Comparison of ENCODE assay signal across 18 cellular contexts in genomic region chr5:44911501-44911900, GRCh38.
DNase-seq lines count a peak whose midpoint lies in the region; ATAC-seq and TF ChIP-seq lines count a peak whose summit lies in the region.
"Had no signal": no experiment of that assay in that cellular context is flagged by ENCODE, and none has a peak within 500 bp of the region (broad histone marks: within the 10 kb centered on the region; RNA-seq: fewer than 3 reads in every experiment).

No MANE protein-coding gene starts in this region.

- no peaks in the 10 kb centered on the region for H3K27me3 ChIP-seq in H9 (ENCODE audit: insufficient read depth, low read length)
- H3K27me3 ChIP-seq in HUES64 (ENCODE audit: insufficient read depth, low read length) = no peaks in the 10 kb centered on the region
- no peaks in the 10 kb centered on the region for H3K27me3 ChIP-seq in endodermal cell (ENCODE audit: control insufficient read depth, insufficient read depth, low read length, poor library complexity, severe bottlenecking)
- H3K27me3 ChIP-seq in Caco-2 (replicated peaks; ENCODE audit: control insufficient read depth, insufficient read depth, low read length) = no peaks in the 10 kb centered on the region

- CTCF ChIA-PET in Caco-2 (lab: Charles Lee) = no interaction called here
- CTCF ChIA-PET in T-cell (lab: Charles Lee) = no interaction called here

- H3K4me3 ChIP-seq in HUES64 (ENCODE audit: low read length) = no peak overlapping the region
- peak overlapping the region; percentile 10 for H3K4me3 ChIP-seq in endodermal cell (ENCODE audit: low read length)
- no peak overlapping the region for H3K4me3 ChIP-seq in Caco-2 (ENCODE audit: low read depth, low read length)
- H3K4me3 ChIP-seq: A549, GM23248, HAP-1 had no signal

- no peak overlapping the region for H4K5ac ChIP-seq in H9 (ENCODE audit: insufficient read length, low read depth, low read length)

- H3K36me3 ChIP-seq in HUES64 (ENCODE audit: insufficient read depth, low read length) (no peaks in the 10 kb centered on the region), endodermal cell (ENCODE audit: control insufficient read depth, insufficient read depth, low read length) (no peaks in the 10 kb centered on the region), Caco-2 (ENCODE audit: control insufficient read depth, insufficient read depth, low read length) (no peaks in the 10 kb centered on the region)
- H3K36me3 ChIP-seq: HAP-1 had no signal

- no peak overlapping the region for H3T11ph ChIP-seq in H9 (ENCODE audit: low read length)

- no peak overlapping the region for H3K18ac ChIP-seq in H9 (ENCODE audit: insufficient read length, low read depth, low read length)

- H2BK120ac ChIP-seq in H9 (ENCODE audit: low read depth, low read length, poor library complexity, severe bottlenecking) = no peak overlapping the region

- no peak overlapping the region for H2BK5ac ChIP-seq in H9 (ENCODE audit: insufficient read length, low read length)

- no peak overlapping the region for H3K4me2 ChIP-seq in H9 (ENCODE audit: insufficient read depth, insufficient read length, low read length)
- H3K4me2 ChIP-seq: A549 had no signal

- H3K23me2 ChIP-seq in H9 (ENCODE audit: insufficient read length, low read depth, low read length, poor library complexity, severe bottlenecking) = no peaks in the 10 kb centered on the region

- no peak overlapping the region for H2BK20ac ChIP-seq in H9 (ENCODE audit: low read depth, low read length, poor library complexity, severe bottlenecking)

- H3K27ac ChIP-seq in H9 (ENCODE audit: insufficient read length, low read depth, low read length) = no peak overlapping the region
- peak overlapping the region; percentile 38; the same call in 1 of the 2 replicates for H3K27ac ChIP-seq in HUES64 (ENCODE audit: low read depth, low read length)
- H3K27ac ChIP-seq in endodermal cell (ENCODE audit: low read depth, low read length) = no peak overlapping the region
- H3K27ac ChIP-seq: A549, GM23248 had no signal

- peaks cover 0 to 1% of the 10 kb centered on the region in 2 experiments; a peak in 3 of 5 replicates for H3K9me3 Mint-ChIP-seq in H9
- H3K9me3 Mint-ChIP-seq in endodermal cell = no peaks in the 10 kb centered on the region
- no peaks in the 10 kb centered on the region for H3K9me3 Mint-ChIP-seq in Caco-2 (ENCODE audit: unreplicated experiment)
- H3K9me3 Mint-ChIP-seq in T-cell = peaks cover 0 to 3% (median 0%) of the 10 kb centered on the region in 3 donors
- H3K9me3 Mint-ChIP-seq: CD8-positive, alpha-beta T cell had no signal

- H3K23ac ChIP-seq in H9 (ENCODE audit: insufficient read length, low read depth, low read length) = no peak overlapping the region

- no peak overlapping the region for H3K14ac ChIP-seq in H9 (ENCODE audit: insufficient read depth, low read length)

- no peak overlapping the region for H2BK12ac ChIP-seq in H9 (ENCODE audit: insufficient read length, low read depth, low read length)

- no peak for TF ChIP-seq CTCF in H9 (conservative IDR thresholded peaks at IDR 0.05)
- TF ChIP-seq CTCF in endodermal cell (conservative IDR thresholded peaks at IDR 0.05) = no peak
- TF ChIP-seq CTCF in Caco-2 (IDR thresholded peaks at IDR 0.05; ENCODE audit: insufficient read depth in 1 of 2, low read depth in 1 of 2, low read length in 1 of 2, severe bottlenecking in 1 of 2, unreplicated experiment in 1 of 2) = no peak

- H2AK5ac ChIP-seq in H9 (ENCODE audit: insufficient read length, low read length) = no peak overlapping the region

- ATAC-seq in activated CD4-positive, CD25-positive, alpha-beta regulatory T cell treated with anti-CD3 and anti-CD28 coated beads, Interleukin-2, amount 50 U/mL, for 24 hours = no peak
- ATAC-seq in T-cell (replicated peaks in 1 of 4) = no peak
- ATAC-seq: A549; CD8-positive, alpha-beta T cell had no signal

- WGBS in H9 (ENCODE audit: extremely low coverage, insufficient read length, low lambda C conversion rate) = no CpG with 5 or more reads among the region's 1 CpG
- 37% methylated on average over 1 of the region's 1 CpG for WGBS in HUES64
- WGBS in endodermal cell (ENCODE audit: insufficient coverage in 1 of 2, insufficient read length in 1 of 2), 2 experiments = 63% methylated on average over 1 of the region's 1 CpG; no CpG with 5 or more reads in 1 of the 2 experiments

- H3K36me3 Mint-ChIP-seq in H9 (ENCODE audit: insufficient read depth in 1 of 3, low read depth in 3 of 3) (0 out of 7 replicates have a peak, but pooled peaks cover 0 to 4% (median 0%) of the 10 kb centered on the region in 3 experiments), endodermal cell (ENCODE audit: low read depth) (no peaks in the 10 kb centered on the region), Caco-2 (ENCODE audit: insufficient read depth, unreplicated experiment) (no peaks in the 10 kb centered on the region), T-cell (no peaks in the 10 kb centered on the region)
- H3K36me3 Mint-ChIP-seq: CD14-positive monocyte; CD8-positive, alpha-beta T cell had no signal

- H3K27ac Mint-ChIP-seq in H9 = peak overlapping the region; percentile 81 to 96 (median 95)
- peak overlapping the region; percentile 77 for H3K27ac Mint-ChIP-seq in endodermal cell
- no peak overlapping the region for H3K27ac Mint-ChIP-seq in Caco-2 (ENCODE audit: unreplicated experiment)
- H3K27ac Mint-ChIP-seq in T-cell = no peak overlapping the region
- H3K27ac Mint-ChIP-seq: CD14-positive monocyte; CD8-positive, alpha-beta T cell had no signal

- H3K9ac ChIP-seq in H9 (ENCODE audit: extremely low read depth, insufficient read length, low read length) (no peak overlapping the region), HUES64 (ENCODE audit: low read depth, low read length) (no peak overlapping the region), endodermal cell (ENCODE audit: extremely low read depth, low read length, poor library complexity, severe bottlenecking) (no peak overlapping the region)
- H3K9ac ChIP-seq: GM23248 had no signal

- H4K8ac ChIP-seq in H9 (replicated peaks; ENCODE audit: insufficient read length, low read depth, low read length) = no peak overlapping the region

- no TSS peak for BruUV-seq in Caco-2 (replicated peaks; lab: Mats Ljungman, UMichigan)

- no peak overlapping the region for H4K91ac ChIP-seq in H9 (ENCODE audit: insufficient read length, low read depth, low read length)

- no peaks in the 10 kb centered on the region for H4K20me1 ChIP-seq in H9 (ENCODE audit: control insufficient read depth, insufficient read depth, insufficient read length)

- H3K9me3 ChIP-seq in H9 (ENCODE audit: control insufficient read depth, low read depth, low read length) (no peaks in the 10 kb centered on the region), HUES64 (ENCODE audit: insufficient read depth, low read depth, low read length) (0 out of 2 replicates have a peak, but pooled peaks cover 4% of the 10 kb centered on the region), endodermal cell (ENCODE audit: control insufficient read depth, low read length) (no peaks in the 10 kb centered on the region), Caco-2 (no peaks in the 10 kb centered on the region)
- H3K9me3 ChIP-seq: A549, HAP-1 had no signal

- H3K27me3 Mint-ChIP-seq in H9 (ENCODE audit: low read depth) (no peaks in the 10 kb centered on the region), endodermal cell (ENCODE audit: insufficient read depth) (no peaks in the 10 kb centered on the region), Caco-2 (ENCODE audit: insufficient read depth, unreplicated experiment) (no peaks in the 10 kb centered on the region), T-cell (no peaks in the 10 kb centered on the region)

- H3K4ac ChIP-seq in H9 (ENCODE audit: low read depth, low read length) = no peak overlapping the region

- POLR2A ChIA-PET in Caco-2 (lab: Charles Lee) (no interaction called here), T-cell (lab: Charles Lee) (interaction anchor here in 1 of 2 donors (0.6 kb wide), 1 partner anchor 28 kb away, joined by 3 read pairs; no protein-coding TSS in a partner anchor)

- no peaks in the 10 kb centered on the region for H3K79me2 ChIP-seq in H9 (ENCODE audit: insufficient read depth, low read length)

- H3K4me1 ChIP-seq in H9 (ENCODE audit: insufficient read depth, low read length) (no peaks in the 10 kb centered on the region), HUES64 (ENCODE audit: insufficient read depth, low read length) (peaks cover 13% of the 10 kb centered on the region), endodermal cell (ENCODE audit: control insufficient read depth, insufficient read depth, low read length) (peaks cover 7% of the 10 kb centered on the region), Caco-2 (no peaks in the 10 kb centered on the region)
- H3K4me1 ChIP-seq: A549 had no signal

- intact Hi-C loops in Caco-2 (cut with micrococcal nuclease; ENCODE audit: unreplicated experiment) = no loop called here

- H3K4me1 Mint-ChIP-seq in H9 (peaks cover 26 to 28% of the 10 kb centered on the region in 2 experiments), endodermal cell (peaks cover 15% of the 10 kb centered on the region), Caco-2 (ENCODE audit: low read depth, unreplicated experiment) (no peaks in the 10 kb centered on the region), T-cell (no peaks in the 10 kb centered on the region)
- H3K4me1 Mint-ChIP-seq: CD14-positive monocyte had no signal

- no peaks in the 10 kb centered on the region for H3K79me1 ChIP-seq in H9 (ENCODE audit: insufficient read depth, low read depth, low read length, poor library complexity, severe bottlenecking)

- H3K4me3 Mint-ChIP-seq in H9 (no peak overlapping the region), endodermal cell (no peak overlapping the region), Caco-2 (ENCODE audit: unreplicated experiment) (no peak overlapping the region), T-cell (no peak overlapping the region)
- H3K4me3 Mint-ChIP-seq: CD14-positive monocyte; CD8-positive, alpha-beta T cell had no signal

- H2AFZ ChIP-seq in H9 (ENCODE audit: low read length) = no peak overlapping the region
- H2AFZ ChIP-seq: GM23248 had no signal

- H3K56ac ChIP-seq in H9 (ENCODE audit: insufficient read length, low read depth, low read length) = no peak overlapping the region

- DNase-seq in H9 = peak; percentile 38
- DNase-seq in endodermal cell = peak; percentile 61
- DNase-seq in iPS-NIHi7 (ENCODE audit: extremely low spot score) = peak; percentile 14
- DNase-seq in Caco-2 = no peak
- DNase-seq in T-cell = no peak
- no peak for DNase-seq in NCI-H524 treated with DMSO at 0.1 percent for 48 hours (lab: John Stamatoyannopoulos, UW)
- DNase-seq: CD8-positive, alpha-beta T cell; COR-L47; DND-41; GF-D8; GM23248; IMR-90; KBM-7 had no signal

- H2BK15ac ChIP-seq in H9 (ENCODE audit: low read depth, low read length) = no peak overlapping the region

Comparison
In these comparisons a context has a peak if more than half of its experiments do, and no peak if none do; other contexts are left out.
1. DNase-seq: peak in H9 (single experiment), endodermal cell (single experiment) and iPS-NIHi7 (single experiment); none in Caco-2 (0 of 2), T-cell (0 of 34) and NCI-H524 treated with DMSO at 0.1 percent for 48 hours (single experiment).
2. H3K27ac Mint-ChIP-seq: peak in H9 (3 of 3) and endodermal cell (single experiment); none in Caco-2 (single experiment) and T-cell (0 of 2).